ENCODE assay signal across 8 cellular contexts in genomic region chr1:223748773-223749733, GRCh38. TPM values are rescaled to one million over a fixed set of nuclear protein-coding genes. Genes with fewer than 3 reads are reported as not detected.
DNase-seq lines count a peak whose midpoint lies in the region; ATAC-seq and TF ChIP-seq lines count a peak whose summit lies in the region.

No MANE protein-coding gene starts in this region.

- 0 out of 2 replicates have a peak overlapping the region, but pooled peaks have one; percentile 34 for H2BK20ac ChIP-seq in IMR-90 (ENCODE audit: low read depth, low read length)

- TF ChIP-seq RAD21 in IMR-90 (IDR thresholded peaks at IDR 0.05; ENCODE audit: low read length) = peak; percentile 81

- no TSS peak for BruUV-seq in IMR-90 (replicated peaks; lab: Mats Ljungman, UMichigan)

- WGBS in IMR-90 (ENCODE audit: extremely low coverage in 2 of 2, insufficient read length in 1 of 2), 2 experiments = 10% methylated on average over 18 of the region's 61 CpGs; no CpG with 5 or more reads in 1 of the 2 experiments

- H2AFZ ChIP-seq in IMR-90 (replicated peaks; ENCODE audit: low read length, poor library complexity) = peak overlapping the region; percentile 78

- H2BK15ac ChIP-seq in IMR-90 (ENCODE audit: low read depth, low read length) = peak overlapping the region; percentile 26; the same call in 2 of the 3 replicates

- ATAC-seq in GM19397 (IDR thresholded peaks at IDR 0.05; ENCODE audit: unreplicated experiment) (peak; percentile 64), IMR-90 (ENCODE audit: low read depth) (peak; percentile 60)

- H3K27ac ChIP-seq in IMR-90 (ENCODE audit: insufficient read depth, low read length) = peak overlapping the region; percentile 77

- peak overlapping the region; percentile 68 for H2AK5ac ChIP-seq in IMR-90 (ENCODE audit: low read depth, low read length)

- H2BK5ac ChIP-seq in IMR-90 (ENCODE audit: low read depth, low read length, poor library complexity, severe bottlenecking) = peak overlapping the region; percentile 78

- POLR2A ChIA-PET in IMR-90 (lab: Charles Lee; ENCODE audit: unreplicated experiment) = no interaction called here

- H3K4ac ChIP-seq in IMR-90 (ENCODE audit: low read depth, low read length) = peak overlapping the region; percentile 86

- DNase-seq in Ammon's horn (ENCODE audit: low spot score) (peak; percentile 64), IMR-90 (peak; percentile 45), cerebellum (ENCODE audit: low spot score) (peak; percentile 76), kidney glomerular epithelial cell (lab: John Stamatoyannopoulos, UW) (peak; percentile 12), HPDE6-E6E7 (ENCODE audit: extremely low spot score) (no peak)
- peak; percentile 56 for DNase-seq in activated CD4-positive, alpha-beta T cell treated with anti-CD3 and anti-CD28 coated beads for 1 hour
- DNase-seq in stimulated activated CD4-positive, alpha-beta T cell treated with anti-CD3 and anti-CD28 coated beads, Interleukin-15, amount 100 ng/mL, for 48 hours (ENCODE audit: low read depth in 2 of 2) = peak; percentile 15 to 50

- 0 out of 2 replicates have a peak overlapping the region, but pooled peaks have one; percentile 18 for H3K4me3 ChIP-seq in IMR-90 (ENCODE audit: insufficient read depth, low read depth, low read length)

- peaks cover 51 to 97% of the 10 kb centered on the region in 2 experiments for H3K79me1 ChIP-seq in IMR-90 (ENCODE audit: low read depth in 1 of 2, low read length in 2 of 2)

- intact Hi-C loops in IMR-90 (cut with micrococcal nuclease) = loop anchor here (1.0 to 2.0 kb wide), 3 partner anchors 22 to 51 kb away; partner anchors contain the start of gene CAPN2

- no peak overlapping the region for H4K5ac ChIP-seq in IMR-90 (ENCODE audit: low read depth, low read length)

- CTCF ChIA-PET in IMR-90 (lab: Yijun Ruan, JAX) = interaction anchor here (0.7 to 4.4 kb wide), 16 partner anchors 8 to 54 kb away, joined by 3 to 21 read pairs (median 5); partner anchors contain the start of gene CAPN2

- in situ Hi-C loops in IMR-90 (cut with MboI; ENCODE audit: low sequenced_read_pairs) = loop anchor here (5.0 kb wide), 1 partner anchor 52 kb away; no protein-coding TSS in a partner anchor

- TF ChIP-seq POLR2A in IMR-90 (IDR thresholded peaks at IDR 0.05; ENCODE audit: low read depth, low read length) = no peak

- H3K14ac ChIP-seq in IMR-90 (replicated peaks; ENCODE audit: low read depth, low read length) = peak overlapping the region; percentile 52

- H3K56ac ChIP-seq in IMR-90 (ENCODE audit: extremely low read depth, insufficient read depth, low read length) = peak overlapping the region; percentile 54; the same call in 1 of the 2 replicates

- peaks cover 28% of the 10 kb centered on the region for H4K20me1 ChIP-seq in IMR-90 (ENCODE audit: insufficient read depth, low read length)

- peaks cover 23% of the 10 kb centered on the region for H3K4me1 ChIP-seq in IMR-90 (ENCODE audit: control insufficient read depth, insufficient read depth, low read length)

- H3K9me3 ChIP-seq in IMR-90 (ENCODE audit: control insufficient read depth, insufficient read depth, low read length) = no peaks in the 10 kb centered on the region

- peaks cover 13% of the 10 kb centered on the region for H3K9me1 ChIP-seq in IMR-90 (ENCODE audit: insufficient read depth, low read length)

- H2AK9ac ChIP-seq in IMR-90 (replicated peaks; ENCODE audit: low read depth, low read length, poor library complexity) = peak overlapping the region; percentile 91

- peak overlapping the region; percentile 73 to 86; a peak in 2 of 4 replicates for H4K8ac ChIP-seq in IMR-90 (ENCODE audit: low read depth in 2 of 2, low read length in 2 of 2)

- H3K18ac ChIP-seq in IMR-90 (ENCODE audit: low read depth, low read length) = no peak overlapping the region

- H4K91ac ChIP-seq in IMR-90 (ENCODE audit: insufficient read depth, low read depth, low read length) = peak overlapping the region; percentile 55

- H3K23ac ChIP-seq in IMR-90 (ENCODE audit: low read depth, low read length) = peak overlapping the region; percentile 53; the same call in 1 of the 2 replicates

- dilution Hi-C loops in IMR-90 (cut with HindIII; ENCODE audit: low sequenced_read_pairs, unreplicated experiment) = no loop called here

- H2BK120ac ChIP-seq in IMR-90 (ENCODE audit: low read depth, low read length) = peak overlapping the region; percentile 86

- peak overlapping the region; percentile 74 for H3K4me2 ChIP-seq in IMR-90 (ENCODE audit: low read depth, low read length)

- no peaks in the 10 kb centered on the region for H3K27me3 ChIP-seq in IMR-90 (ENCODE audit: control insufficient read depth, insufficient read depth, low read length)

- H3K36me3 ChIP-seq in IMR-90 (ENCODE audit: control insufficient read depth, insufficient read depth, low read length) = peaks cover 75% of the 10 kb centered on the region

- H3K9ac ChIP-seq in IMR-90 (ENCODE audit: low read depth, low read length) = peak overlapping the region; percentile 53; the same call in 1 of the 2 replicates

- peak; percentile 84 for TF ChIP-seq CTCF in IMR-90 (conservative IDR thresholded peaks at IDR 0.05; ENCODE audit: low read depth, low read length)

TF ChIP-seq in IMR-90, 13 proteins besides CTCF, POLR2A, EP300 and RAD21:
- TF ChIP-seq CHD1 (IDR thresholded peaks at IDR 0.05; ENCODE audit: low read depth, low read length) = no peak
- no peak for TF ChIP-seq RFX5 (IDR thresholded peaks at IDR 0.05; ENCODE audit: low read depth, low read length)
- no peak for TF ChIP-seq ELK1 (IDR thresholded peaks at IDR 0.05; ENCODE audit: borderline replicate concordance, low read depth, low read length)
- TF ChIP-seq SMC3 (IDR thresholded peaks at IDR 0.05; ENCODE audit: low read depth, low read length) = peak; percentile 94
TF ChIP-seq in IMR-90: peak in this region for 1.

RNA-seq across cellular contexts. Expression of gene CAPN2, which starts 36.7 kb away (rescaled TPM):
- 430 and 460 TPM in 2 replicates for total RNA-seq in IMR-90 (2012; rRNA removed)
- 333 and 339 TPM in 2 replicates for polyA plus RNA-seq in IMR-90 (2012; rRNA removed)
- polyA plus RNA-seq in IMR-90 (2012; cell fraction: cytosol; rRNA removed) = 193 and 197 TPM in 2 replicates
- 292 and 717 TPM in 2 replicates for polyA plus RNA-seq in IMR-90 (2012; cell fraction: nucleus; rRNA removed; ENCODE audit: low replicate concordance)
- total RNA-seq in cerebellum = 61.2 TPM
